Comparison of ENCODE assay signal across 8 cellular contexts in genomic region chr9:7234144-7234543, GRCh38.
DNase-seq lines count a peak whose midpoint lies in the region; ATAC-seq and TF ChIP-seq lines count a peak whose summit lies in the region.

No MANE protein-coding gene starts in this region.

- ATAC-seq in Right ventricle myocardium inferior (no peak), HG03175 (IDR thresholded peaks at IDR 0.05; ENCODE audit: unreplicated experiment) (peak; percentile 85), GM18873 (IDR thresholded peaks at IDR 0.05; ENCODE audit: low FRiP score, unreplicated experiment) (no peak)

- TF ChIP-seq CTCF in left ventricle myocardium inferior (IDR thresholded peaks at IDR 0.05; ENCODE audit: borderline replicate concordance) (peak; percentile 52), WI38 (IDR thresholded peaks at IDR 0.05; ENCODE audit: low read depth, low read length) (peak; percentile 67)

- DNase-seq in left ventricle myocardium inferior (no peak), Right ventricle myocardium inferior (ENCODE audit: missing footprints) (no peak), iris pigment epithelial cell (ENCODE audit: low read depth) (peak; percentile 34), NCI-H1694 (lab: John Stamatoyannopoulos, UW) (no peak), NCI-H1436 treated with DMSO at 0.1 percent for 48 hours (lab: John Stamatoyannopoulos, UW) (no peak)

- intact Hi-C loops in left ventricle myocardium inferior (cut with micrococcal nuclease), result no loop called here
- intact Hi-C loops in Right ventricle myocardium inferior (cut with DNase I), result no loop called here

- H3K27ac ChIP-seq in left ventricle myocardium inferior (replicated peaks), result no peak overlapping the region

- H3K4me1 ChIP-seq in left ventricle myocardium inferior, result no peaks in the 10 kb centered on the region

- H3K27me3 ChIP-seq in left ventricle myocardium inferior (ENCODE audit: low read depth), result peaks cover 13% of the 10 kb centered on the region

- H3K4me3 ChIP-seq in left ventricle myocardium inferior (no peak overlapping the region), WI38 (ENCODE audit: low read depth, low read length) (no peak overlapping the region)

- no peaks in the 10 kb centered on the region for H3K36me3 ChIP-seq in left ventricle myocardium inferior

- H3K9me3 ChIP-seq in left ventricle myocardium inferior (replicated peaks), result no peaks in the 10 kb centered on the region
